In the genomic region with DNA sequence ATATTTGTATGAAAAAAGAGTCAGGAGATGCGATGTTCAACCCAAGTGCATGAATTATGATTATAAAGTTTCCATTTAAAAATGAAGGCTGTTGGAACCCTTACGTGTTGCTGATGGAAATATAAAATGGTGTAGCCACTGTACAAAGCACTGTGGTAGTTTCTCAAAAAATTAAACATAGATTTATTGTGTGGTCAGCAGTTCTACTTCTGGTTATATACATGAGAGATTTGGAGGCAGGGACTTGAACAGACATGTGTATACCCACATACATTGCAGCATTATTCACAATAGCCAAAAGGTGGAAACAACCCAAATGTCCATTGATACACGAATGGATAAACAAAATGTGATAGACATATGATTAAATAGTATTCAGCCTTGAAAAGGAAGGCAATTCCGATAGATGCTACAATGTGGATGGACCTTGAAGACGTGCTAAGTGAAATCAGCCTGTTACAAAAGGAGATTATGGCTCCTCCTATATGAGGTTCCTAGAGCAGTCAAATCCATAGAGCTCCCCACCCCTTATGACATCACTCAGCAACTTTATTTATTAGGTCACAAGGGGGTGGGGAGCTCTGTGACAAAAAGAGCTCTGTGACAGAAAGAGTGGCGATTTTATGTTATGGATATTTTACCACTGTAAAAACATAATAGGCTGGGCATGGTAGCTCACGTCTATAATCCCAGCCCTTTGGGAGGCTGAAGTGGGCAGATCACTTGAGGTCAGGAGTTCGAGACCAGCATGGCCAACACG, we compare ENCODE assay signal across 27 cellular contexts.
"Had no signal": no experiment of that assay in that cellular context is flagged by ENCODE, and none has a peak within 500 bp of the region (broad histone marks: within the 10 kb centered on the region; RNA-seq: fewer than 3 reads in every experiment).

No MANE protein-coding gene starts in this region.

- H3K9me3 ChIP-seq: MG63, SJCRH30 had no signal

- ATAC-seq: activated CD8-positive, alpha-beta T cell treated with anti-CD3 and anti-CD28 coated beads for 36 hours; activated T-cell treated with anti-CD3 and anti-CD28 coated beads, Interleukin-2, amount 50 U/mL, for 72 hours; activated T-helper 17 cell treated with anti-CD3 and anti-CD28 coated beads, Interleukin-2, amount 50 U/mL, for 72 hours had no signal

- DNase-seq: activated CD4-positive, alpha-beta T cell treated with anti-CD3 and anti-CD28 coated beads, Interleukin-2, amount 10 ng/mL, durations not matched to agents 24 days and 14 days; activated CD4-positive, alpha-beta T cell treated with anti-CD3 and anti-CD28 coated beads, Interleukin-2, amount 50 U/mL, for 4 hours; activated CD8-positive, alpha-beta T cell treated with anti-CD3 and anti-CD28 coated beads for 36 hours; activated effector memory CD4-positive, alpha-beta T cell treated with anti-CD3 and anti-CD28 coated beads, Interleukin-2, amount 50 U/mL, for 16 hours; activated naive CD4-positive, alpha-beta T cell; activated naive CD4-positive, alpha-beta T cell treated with anti-CD3 and anti-CD28 coated beads, Interleukin-2, amount 50 U/mL, for 16 hours; activated naive CD8-positive, alpha-beta T cell treated with anti-CD3 and anti-CD28 coated beads for 36 hours; activated T-cell treated with anti-CD3 and anti-CD28 coated beads, Interleukin-2, amount 50 U/mL, for 1 hour; activated T-cell treated with anti-CD3 and anti-CD28 coated beads, Interleukin-2, amount 50 U/mL, for 72 hours; amniotic stem cell; aorta; Kasumi-1; MG63; NCI-H1048; NCI-H1417; NCI-H187 treated with DMSO at 0.1 percent for 48 hours; NCI-H2081 treated with DMSO at 0.1 percent for 48 hours; NCI-H226; NCI-H446 treated with DMSO at 0.1 percent for 48 hours; NCI-H524; OCI-M1; SHP77; SJCRH30; T1000 had no signal

- H3K4me1 ChIP-seq: SJCRH30 had no signal

- H3K27me3 ChIP-seq: cardiac muscle cell, MG63, SJCRH30 had no signal

- H3K36me3 ChIP-seq: cardiac muscle cell, MG63, SJCRH30 had no signal

- H3K27ac ChIP-seq: cardiac muscle cell, SJCRH30, SK-N-MC had no signal

- H3K4me3 ChIP-seq: cardiac muscle cell, MG63, SJCRH30, SK-N-MC had no signal
